Comparison of ENCODE assay signal across 12 cellular contexts in genomic region chr16:325375-326155, GRCh38. TPM values are rescaled to one million over a fixed set of nuclear protein-coding genes. Genes with fewer than 3 reads are reported as not detected.
DNase-seq lines count a peak whose midpoint lies in the region; ATAC-seq and TF ChIP-seq lines count a peak whose summit lies in the region.
"Had no signal": no experiment of that assay in that cellular context is flagged by ENCODE, and none has a peak within 500 bp of the region (broad histone marks: within the 10 kb centered on the region; RNA-seq: fewer than 3 reads in every experiment).

No MANE protein-coding gene starts in this region.

- intact Hi-C loops in activated CD4-positive, alpha-beta memory T cell treated with anti-CD3 and anti-CD28 coated beads for 36 hours (cut with micrococcal nuclease), result no loop called here

- CTCF ChIA-PET in activated CD4-positive, alpha-beta memory T cell treated with anti-CD3 and anti-CD28 coated beads for 36 hours (lab: Charles Lee), result interaction anchor here (1.3 to 1.4 kb wide), 2 partner anchors 20 to 90 kb away, joined by 4 read pairs; no protein-coding TSS in a partner anchor

- H3K9me3 ChIP-seq in BLaER1, result no peaks in the 10 kb centered on the region
- H3K9me3 ChIP-seq in mononuclear cell (ENCODE audit: low read depth, low read length), result no peaks in the 10 kb centered on the region
- H3K9me3 ChIP-seq: vagina had no signal

- H3K4me2 ChIP-seq in BLaER1, result peak overlapping the region; percentile 98

- no peak for ATAC-seq in HG03442 (IDR thresholded peaks at IDR 0.05; ENCODE audit: unreplicated experiment)
- ATAC-seq in GM19023 (IDR thresholded peaks at IDR 0.05; ENCODE audit: unreplicated experiment), result no peak
- no peak for ATAC-seq in HG03139 (IDR thresholded peaks at IDR 0.05; ENCODE audit: unreplicated experiment)

- peaks cover 100% of the 10 kb centered on the region for H4K20me1 ChIP-seq in BLaER1

- H3K4me3 Mint-ChIP-seq in activated CD4-positive, alpha-beta memory T cell treated with anti-CD3 and anti-CD28 coated beads for 36 hours, result peak overlapping the region; percentile 56

- H3K9me3 Mint-ChIP-seq in activated CD4-positive, alpha-beta memory T cell treated with anti-CD3 and anti-CD28 coated beads for 36 hours, result no peaks in the 10 kb centered on the region

- no peaks in the 10 kb centered on the region for H3K27me3 Mint-ChIP-seq in activated CD4-positive, alpha-beta memory T cell treated with anti-CD3 and anti-CD28 coated beads for 36 hours

- POLR2A ChIA-PET in activated CD4-positive, alpha-beta memory T cell treated with anti-CD3 and anti-CD28 coated beads for 36 hours (lab: Charles Lee), result no interaction called here

- H3K27ac ChIP-seq in BLaER1, result peak overlapping the region; percentile 52
- H3K27ac ChIP-seq: vagina had no signal

- H3K4me3 ChIP-seq in BLaER1 (peak overlapping the region; percentile 61), GM12864 (ENCODE audit: low read depth, low read length) (peak overlapping the region; percentile 39), mononuclear cell (ENCODE audit: low read length) (peak overlapping the region; percentile 30)

- peaks cover 98% of the 10 kb centered on the region for H3K4me1 ChIP-seq in BLaER1
- peaks cover 76% of the 10 kb centered on the region for H3K4me1 ChIP-seq in mononuclear cell (ENCODE audit: insufficient read depth, low read length)

- peak overlapping the region; percentile 62 for H3K27ac Mint-ChIP-seq in activated CD4-positive, alpha-beta memory T cell treated with anti-CD3 and anti-CD28 coated beads for 36 hours

- peaks cover under 1% of the 10 kb centered on the region for H3K36me3 Mint-ChIP-seq in activated CD4-positive, alpha-beta memory T cell treated with anti-CD3 and anti-CD28 coated beads for 36 hours

- no peaks in the 10 kb centered on the region for H3K27me3 ChIP-seq in BLaER1
- H3K27me3 ChIP-seq in mononuclear cell (ENCODE audit: insufficient read depth, low read length), result no peaks in the 10 kb centered on the region
- H3K27me3 ChIP-seq: vagina had no signal

- TF ChIP-seq CTCF in GM12864 (IDR thresholded peaks at IDR 0.05; ENCODE audit: low read depth, low read length, missing control alignments), result no peak

- peaks cover 51% of the 10 kb centered on the region for H3K4me1 Mint-ChIP-seq in activated CD4-positive, alpha-beta memory T cell treated with anti-CD3 and anti-CD28 coated beads for 36 hours (ENCODE audit: low read depth)

- H3K36me3 ChIP-seq in BLaER1, result peaks cover 18% of the 10 kb centered on the region; the same call in 1 of the 2 replicates
- H3K36me3 ChIP-seq: vagina had no signal

- no peak for DNase-seq in GM12864 (ENCODE audit: low read depth)
- no peak for DNase-seq in activated CD4-positive, alpha-beta memory T cell treated with anti-CD3 and anti-CD28 coated beads for 36 hours
- no peak for DNase-seq in GM19238 (ENCODE audit: insufficient read length, low spot score)
- DNase-seq: COR-L47, NCI-H1048 had no signal

- H3K9ac ChIP-seq in BLaER1, result peak overlapping the region; percentile 67; the same call in 1 of the 2 replicates

RNA-seq across cellular contexts. Expression of gene AXIN1, which starts 27.0 kb away (rescaled TPM):
- total RNA-seq in activated CD4-positive, alpha-beta memory T cell treated with anti-CD3 and anti-CD28 coated beads for 36 hours, result 10 to 100 TPM; 18.6 to 20.5 TPM
- 35.8 TPM for total RNA-seq in mononuclear cell

RNA-seq across cellular contexts. Expression of gene PDIA2, which starts 42.6 kb away (rescaled TPM):
- total RNA-seq in activated CD4-positive, alpha-beta memory T cell treated with anti-CD3 and anti-CD28 coated beads for 36 hours, result not detected
- not detected for total RNA-seq in mononuclear cell
- total RNA-seq: epithelial cell of proximal tubule, vagina had no signal

RNA-seq across cellular contexts. Expression of gene MRPL28, which starts 44.8 kb away (rescaled TPM):
- total RNA-seq in activated CD4-positive, alpha-beta memory T cell treated with anti-CD3 and anti-CD28 coated beads for 36 hours, result 10 to 100 TPM; 76.8 to 77.3 TPM
- 19.9 TPM for total RNA-seq in mononuclear cell

RNA-seq across cellular contexts. Expression of gene ARHGDIG, which starts 45.2 kb away (rescaled TPM):
- not detected for total RNA-seq in activated CD4-positive, alpha-beta memory T cell treated with anti-CD3 and anti-CD28 coated beads for 36 hours
- total RNA-seq in mononuclear cell, result not detected
- total RNA-seq: vagina had no signal

RNA-seq across cellular contexts. Expression of gene RGS11, which starts 49.8 kb away (rescaled TPM):
- total RNA-seq in activated CD4-positive, alpha-beta memory T cell treated with anti-CD3 and anti-CD28 coated beads for 36 hours, result under 1 TPM in 1 of 2 experiments, not detected in 1; 0.14 TPM
- not detected for total RNA-seq in mononuclear cell
